Comparison of ENCODE assay signal across 7 cellular contexts in genomic region chr10:22340362-22341189, GRCh38. TPM values are rescaled to one million over a fixed set of nuclear protein-coding genes. Genes with fewer than 3 reads are reported as not detected.
DNase-seq lines count a peak whose midpoint lies in the region; ATAC-seq, FAIRE-seq and TF ChIP-seq lines count a peak whose summit lies in the region.

No MANE protein-coding gene starts in this region.

- H4K20me1 ChIP-seq in SK-N-SH (ENCODE audit: insufficient read depth) (no peaks in the 10 kb centered on the region), GM12878 (ENCODE audit: control insufficient read depth, insufficient read depth) (no peaks in the 10 kb centered on the region)

- no peaks in the 10 kb centered on the region for H3F3A ChIP-seq in SK-N-SH (replicated peaks; ENCODE audit: insufficient read depth)

- H3K9ac ChIP-seq in SK-N-SH (peak overlapping the region; percentile 90), GM12878 (ENCODE audit: control insufficient read depth, insufficient read depth, low read length) (peak overlapping the region; percentile 88)

- peak overlapping the region; percentile 88 for H2AFZ ChIP-seq in SK-N-SH (ENCODE audit: low read depth)
- peak overlapping the region; percentile 89 for H2AFZ ChIP-seq in GM12878 (ENCODE audit: control insufficient read depth, low read depth, low read length)

- POLR2A ChIA-PET in SK-N-SH (lab: Yijun Ruan, JAX) (interaction anchor here (0.6 to 1.3 kb wide), 4 partner anchors 24 to 949 kb away, joined by 3 to 11 read pairs (median 6); partner anchors contain the start of gene COMMD3), GM12878 (lab: Charles Lee) (interaction anchor here (0.9 to 1.6 kb wide), 7 partner anchors 10 to 30 kb away, joined by 3 to 15 read pairs (median 3); partner anchors contain the start of gene COMMD3)

- H3K4me3 ChIP-seq in SK-N-SH (ENCODE audit: low read depth in 2 of 2, low read length in 1 of 2) (peak overlapping the region; percentile 72 to 84), GM12878 (peak overlapping the region; percentile 66), retinal pigment epithelial cell (ENCODE audit: low read length) (peak overlapping the region; percentile 73)

- H3K36me3 ChIP-seq in SK-N-SH (replicated peaks in 1 of 2; ENCODE audit: control insufficient read depth in 1 of 2, insufficient read depth in 2 of 2, low read length in 1 of 2) (no peaks in the 10 kb centered on the region), GM12878 (ENCODE audit: control insufficient read depth in 2 of 2, insufficient read depth in 2 of 2, low read length in 1 of 2) (no peaks in the 10 kb centered on the region)

- TF ChIP-seq EP300 in SK-N-SH (IDR thresholded peaks at IDR 0.05; ENCODE audit: borderline replicate concordance in 1 of 2, low read depth in 1 of 2, low read length in 1 of 2): no peak
- TF ChIP-seq EP300 in GM12878 (IDR thresholded peaks at IDR 0.05; ENCODE audit: borderline replicate concordance in 1 of 2, control insufficient read depth in 1 of 2, low read depth in 2 of 2, low read length in 2 of 2): 0 out of 4 replicates have a peak, but pooled peaks of 1 of the 2 experiments have one; percentile 16

- no peak for TF ChIP-seq CTCF in SK-N-SH (IDR thresholded peaks at IDR 0.05)
- no peak for TF ChIP-seq CTCF in GM12878 (IDR thresholded peaks at IDR 0.05 in 2 of 3, conservative IDR thresholded peaks at IDR 0.05 in 1 of 3; ENCODE audit: control insufficient read depth in 2 of 3, extremely low read depth in 1 of 3, insufficient read depth in 1 of 3, low read depth in 3 of 3, low read length in 3 of 3)
- no peak for TF ChIP-seq CTCF in retinal pigment epithelial cell (conservative IDR thresholded peaks at IDR 0.05; ENCODE audit: low read depth, low read length)

- no peaks in the 10 kb centered on the region for H3K9me2 ChIP-seq in SK-N-SH

- CTCF ChIA-PET in SK-N-SH (lab: Yijun Ruan, JAX) (interaction anchor here (0.9 to 2.0 kb wide), 8 partner anchors 18 to 649 kb away, joined by 3 to 13 read pairs (median 4); no protein-coding TSS in a partner anchor), GM12878 (lab: Yijun Ruan, JAX) (interaction anchor here (0.6 to 1.4 kb wide), 4 partner anchors 16 to 184 kb away, joined by 3 to 6 read pairs (median 4); no protein-coding TSS in a partner anchor)

- H3K79me2 ChIP-seq in SK-N-SH (ENCODE audit: insufficient read depth) (no peaks in the 10 kb centered on the region), GM12878 (ENCODE audit: control insufficient read depth, insufficient read depth, low read length) (no peaks in the 10 kb centered on the region)

- peak overlapping the region; percentile 91 to 92 for H3K27ac ChIP-seq in SK-N-SH (ENCODE audit: low read depth in 2 of 2, low read length in 1 of 2)
- peak overlapping the region; percentile 77 for H3K27ac ChIP-seq in GM12878 (ENCODE audit: control insufficient read depth, insufficient read depth)

- H3K9me3 ChIP-seq in SK-N-SH (no peaks in the 10 kb centered on the region), GM12878 (replicated peaks; ENCODE audit: control insufficient read depth, insufficient read depth, low read length) (no peaks in the 10 kb centered on the region; the same call in 2 of the 3 replicates)

- peak overlapping the region; percentile 96 for H3K4me2 ChIP-seq in SK-N-SH
- H3K4me2 ChIP-seq in GM12878 (ENCODE audit: control insufficient read depth, insufficient read depth): peak overlapping the region; percentile 99

- peak; percentile 13 for FAIRE-seq in GM12878 (lab: Jason Lieb, UNC)

- no peak; the same call in none of the 2 replicates for TF ChIP-seq POLR2A in GM12878 (IDR thresholded peaks at IDR 0.05; ENCODE audit: low read depth, low read length)

- RAD21 ChIA-PET in GM12878 (lab: Charles Lee; ENCODE audit: unreplicated experiment): interaction anchor here (0.6 to 3.7 kb wide), 12 partner anchors 9 to 347 kb away, joined by 3 to 16 read pairs (median 4); partner anchors contain the start of gene COMMD3

- ATAC-seq in GM21619 (IDR thresholded peaks at IDR 0.05; ENCODE audit: unreplicated experiment) (peak; percentile 44), GM12878 (peak; percentile 79)

- in situ Hi-C loops in GM12878 (cut with MboI): no loop called here

- H3K4me1 ChIP-seq in SK-N-SH (ENCODE audit: control insufficient read depth in 1 of 2, insufficient read depth in 2 of 2, low read depth in 1 of 2, low read length in 1 of 2): peaks cover 0 to 13% of the 10 kb centered on the region in 2 experiments; a peak in 2 of 4 replicates
- peaks cover 24% of the 10 kb centered on the region for H3K4me1 ChIP-seq in GM12878 (ENCODE audit: control insufficient read depth, insufficient read depth, low read length)

- peak; percentile 68 for DNase-seq in GM04504 (ENCODE audit: low read depth)
- peak; percentile 89 for DNase-seq in HuH-7 (ENCODE audit: low spot score)
- DNase-seq in SK-N-SH: peak; percentile 89
- peak; percentile 69 for DNase-seq in GM12878 (ENCODE audit: low read depth, low spot score)
- peak; percentile 60 to 76 for DNase-seq in hippocampal formation (lab: John Stamatoyannopoulos, UW)
- DNase-seq in retinal pigment epithelial cell (ENCODE audit: low read depth): no peak

- H3K27me3 ChIP-seq in SK-N-SH (ENCODE audit: insufficient read depth) (peaks cover 53% of the 10 kb centered on the region), GM12878 (replicated peaks in 1 of 2; ENCODE audit: control insufficient read depth in 2 of 2, insufficient read depth in 2 of 2, low read length in 1 of 2) (peaks cover 11 to 33% of the 10 kb centered on the region in 2 experiments)

- SMC1A ChIA-PET in GM12878 (lab: Charles Lee; ENCODE audit: uncharacterized antibody, unreplicated experiment): interaction anchor here (0.6 to 2.2 kb wide), 9 partner anchors 9 to 389 kb away, joined by 3 to 8 read pairs (median 3); partner anchors contain the start of gene COMMD3

- WGBS in SK-N-SH (ENCODE audit: low lambda C conversion rate): 2% methylated on average over 13 of the region's 96 CpGs
- under 1% methylated on average over 49 of the region's 96 CpGs for WGBS in GM12878 (ENCODE audit: insufficient coverage, insufficient replicate concordance, low lambda C conversion rate, missing lambda C conversion rate)

- TF ChIP-seq RAD21 in SK-N-SH (IDR thresholded peaks at IDR 0.05; ENCODE audit: low read length) (no peak), GM12878 (IDR thresholded peaks at IDR 0.05; ENCODE audit: insufficient read depth, low read depth, low read length) (no peak)

- TSS peak; percentile 90 for BruUV-seq in GM12878 (replicated peaks; lab: Mats Ljungman, UMichigan)

- intact Hi-C loops in GM12878 (cut with micrococcal nuclease; ENCODE audit: unreplicated experiment): loop anchor here (1.0 to 5.0 kb wide), 3 partner anchors 18 to 382 kb away; no protein-coding TSS in a partner anchor

RNA-seq across cellular contexts. Expression of gene SPAG6, which starts 4.7 kb away (rescaled TPM):
- polyA plus RNA-seq in SK-N-SH (2012; rRNA removed): 0.54 and 0.77 TPM in 2 replicates
- polyA plus RNA-seq in SK-N-SH (2012; cell fraction: cytosol; rRNA removed): 0.89 and 1.1 TPM in 2 replicates
- 0.94 and 0.97 TPM in 2 replicates for polyA plus RNA-seq in SK-N-SH (2012; cell fraction: nucleus; rRNA removed)
- total RNA-seq in GM12878 (2013; cell fraction: nucleolus; rRNA removed): 0.21 and 0.49 TPM in 2 replicates
- total RNA-seq in GM12878 (2014; rRNA removed): 0.27 and 0.51 TPM in 2 replicates
- 0.40 and 0.60 TPM in 2 replicates for total RNA-seq in GM12878 (2014; rRNA removed; fragmentation: Illumina TruSeq; extraction: Trizol)
- 0.21 and 0.36 TPM in 2 replicates for total RNA-seq in GM12878 (2021)
- polyA plus RNA-seq in GM12878 (2011; ENCODE audit: low read depth): 0.10 TPM
- 0.34 and 0.71 TPM in 2 replicates for polyA plus RNA-seq in GM12878 (2011; rRNA removed)
- polyA plus RNA-seq in GM12878 (2011; cell fraction: cytosol; rRNA removed): 0.16 and 0.25 TPM in 2 replicates
- polyA plus RNA-seq in GM12878 (2011; cell fraction: nucleus; rRNA removed): 0.30 and 0.38 TPM in 2 replicates
- polyA plus RNA-seq in GM12878 (2012): 0.21 and 0.24 TPM in 2 replicates
- 0.53 and 0.95 TPM in 2 replicates for polyA plus RNA-seq in GM12878 (2014; fragmentation: Illumina TruSeq; extraction: Trizol)
- under 1 TPM; 0.13 to 0.26 TPM for polyA plus RNA-seq in GM12878 (2014; fragmentation: Nextera tagmentation; extraction: Ambion mirVana)
- polyA plus RNA-seq in GM12878 (2014; rRNA removed): 0.65 and 0.99 TPM in 2 replicates
- under 1 TPM in 1 of 2 experiments, not detected in 1; 0.43 TPM for polyA plus RNA-seq in GM12878 (2016; fragmentation: Nextera tagmentation; extraction: Ambion mirVana)
- 0.21 and 0.22 TPM in 2 replicates for polyA minus RNA-seq in GM12878 (2011; rRNA and poly(A)+ RNA removed)
- polyA minus RNA-seq in GM12878 (2011; cell fraction: cytosol; rRNA and poly(A)+ RNA removed): not detected in 2 replicates
- 0.36 TPM in 1 of 2 replicates, not detected in the other for polyA minus RNA-seq in GM12878 (2011; cell fraction: nucleus; rRNA and poly(A)+ RNA removed)

RNA-seq across cellular contexts. Expression of gene BMI1, which starts 19.7 kb away (rescaled TPM):
- polyA plus RNA-seq in SK-N-SH (2012; rRNA removed) (15.5 and 18.4 TPM in 2 replicates), GM12878 (2011; rRNA removed) (49.7 and 70.6 TPM in 2 replicates), GM12878 (2014; fragmentation: Illumina TruSeq; extraction: Trizol) (32.1 and 39.0 TPM in 2 replicates), GM12878 (2014; fragmentation: Nextera tagmentation; extraction: Ambion mirVana) (10 to 100 TPM in 1 of 2 experiments, 1 to 10 TPM in 1; 8.0 to 12.4 TPM), GM12878 (2014; rRNA removed) (24.2 and 24.6 TPM in 2 replicates), GM12878 (2016; fragmentation: Nextera tagmentation; extraction: Ambion mirVana) (10 to 100 TPM; 17.4 to 19.5 TPM)
- 23.0 and 28.1 TPM in 2 replicates for polyA plus RNA-seq in SK-N-SH (2012; cell fraction: cytosol; rRNA removed)
- polyA plus RNA-seq in SK-N-SH (2012; cell fraction: nucleus; rRNA removed): 17.9 and 31.5 TPM in 2 replicates
- total RNA-seq in GM12878 (2013; cell fraction: nucleolus; rRNA removed): 43.7 and 47.2 TPM in 2 replicates
- total RNA-seq in GM12878 (2014; rRNA removed) (27.5 and 34.6 TPM in 2 replicates), GM12878 (2014; rRNA removed; fragmentation: Illumina TruSeq; extraction: Trizol) (31.5 and 32.4 TPM in 2 replicates), GM12878 (2021) (29.1 and 29.4 TPM in 2 replicates)
- 10.5 TPM for polyA plus RNA-seq in GM12878 (2011; ENCODE audit: low read depth)
- polyA plus RNA-seq in GM12878 (2011; cell fraction: cytosol; rRNA removed): 20.6 and 22.9 TPM in 2 replicates
- 77.8 and 78.2 TPM in 2 replicates for polyA plus RNA-seq in GM12878 (2011; cell fraction: nucleus; rRNA removed)
- 25.9 and 26.9 TPM in 2 replicates for polyA plus RNA-seq in GM12878 (2012)
- polyA minus RNA-seq in GM12878 (2011; rRNA and poly(A)+ RNA removed): 47.5 and 83.2 TPM in 2 replicates
- polyA minus RNA-seq in GM12878 (2011; cell fraction: cytosol; rRNA and poly(A)+ RNA removed): 16.7 and 33.9 TPM in 2 replicates
- 18.1 and 22.3 TPM in 2 replicates for polyA minus RNA-seq in GM12878 (2011; cell fraction: nucleus; rRNA and poly(A)+ RNA removed)

RNA-seq across cellular contexts. Expression of gene COMMD3, which starts 24.4 kb away (rescaled TPM):
- polyA plus RNA-seq in SK-N-SH (2012; rRNA removed): 26.9 and 36.5 TPM in 2 replicates
- 37.1 and 46.6 TPM in 2 replicates for polyA plus RNA-seq in SK-N-SH (2012; cell fraction: cytosol; rRNA removed)
- 33.7 and 52.1 TPM in 2 replicates for polyA plus RNA-seq in SK-N-SH (2012; cell fraction: nucleus; rRNA removed)
- total RNA-seq in GM12878 (2013; cell fraction: nucleolus; rRNA removed): 52.1 and 56.3 TPM in 2 replicates
- total RNA-seq in GM12878 (2014; rRNA removed): 65.3 and 70.9 TPM in 2 replicates
- total RNA-seq in GM12878 (2014; rRNA removed; fragmentation: Illumina TruSeq; extraction: Trizol): 64.5 and 72.3 TPM in 2 replicates
- total RNA-seq in GM12878 (2021): 68.0 and 74.3 TPM in 2 replicates
- 65.1 TPM for polyA plus RNA-seq in GM12878 (2011; ENCODE audit: low read depth)
- polyA plus RNA-seq in GM12878 (2011; rRNA removed): 101 and 151 TPM in 2 replicates
- 33.9 and 35.7 TPM in 2 replicates for polyA plus RNA-seq in GM12878 (2011; cell fraction: cytosol; rRNA removed)
- 63.7 and 81.5 TPM in 2 replicates for polyA plus RNA-seq in GM12878 (2011; cell fraction: nucleus; rRNA removed)
- 65.2 and 75.4 TPM in 2 replicates for polyA plus RNA-seq in GM12878 (2012)
- 68.1 and 74.9 TPM in 2 replicates for polyA plus RNA-seq in GM12878 (2014; fragmentation: Illumina TruSeq; extraction: Trizol)
- 100 to 1,000 TPM; 238 to 248 TPM for polyA plus RNA-seq in GM12878 (2014; fragmentation: Nextera tagmentation; extraction: Ambion mirVana)
- polyA plus RNA-seq in GM12878 (2014; rRNA removed): 60.9 and 64.7 TPM in 2 replicates
- polyA plus RNA-seq in GM12878 (2016; fragmentation: Nextera tagmentation; extraction: Ambion mirVana): 100 to 1,000 TPM; 171 to 205 TPM
- polyA minus RNA-seq in GM12878 (2011; rRNA and poly(A)+ RNA removed): 16.1 and 21.0 TPM in 2 replicates
- polyA minus RNA-seq in GM12878 (2011; cell fraction: cytosol; rRNA and poly(A)+ RNA removed): 2.5 and 4.7 TPM in 2 replicates
- polyA minus RNA-seq in GM12878 (2011; cell fraction: nucleus; rRNA and poly(A)+ RNA removed): 21.8 and 26.3 TPM in 2 replicates
